In genomic region chr3:69326821-69327433, GRCh38 we compare ENCODE assay signal across 8 cellular contexts. TPM values are rescaled to one million over a fixed set of nuclear protein-coding genes. Genes with fewer than 3 reads are reported as not detected.
DNase-seq lines count a peak whose midpoint lies in the region; ATAC-seq and TF ChIP-seq lines count a peak whose summit lies in the region.

No MANE protein-coding gene starts in this region.

- H3K4me1 Mint-ChIP-seq in natural killer cell (peaks cover 38 to 39% of the 10 kb centered on the region in 2 donors), Caco-2 (ENCODE audit: low read depth, unreplicated experiment) (peaks cover 26% of the 10 kb centered on the region)

- ATAC-seq in GM19043 (IDR thresholded peaks at IDR 0.05; ENCODE audit: low read depth, unreplicated experiment) (peak; percentile 67), HG02981 (IDR thresholded peaks at IDR 0.05; ENCODE audit: unreplicated experiment) (peak; percentile 83), natural killer cell (peak; percentile 76 to 80 (median 78))

- no peaks in the 10 kb centered on the region for H3K36me3 Mint-ChIP-seq in natural killer cell
- H3K36me3 Mint-ChIP-seq in Caco-2 (ENCODE audit: insufficient read depth, unreplicated experiment) = peaks cover 6% of the 10 kb centered on the region

- 57 to 58% methylated on average over 5 of the region's 5 CpGs for WGBS in testis, 2 donors

- no TSS peak for BruUV-seq in Caco-2 (replicated peaks; lab: Mats Ljungman, UMichigan)

- no peak overlapping the region for H3K27ac ChIP-seq in testis

- POLR2A ChIA-PET in Caco-2 (lab: Charles Lee) = no interaction called here

- DNase-seq in activated CD4-positive, alpha-beta T cell treated with anti-CD3 and anti-CD28 coated beads, Interleukin-2, amount 50 U/mL, for 1 hour = peak; percentile 9
- no peak for DNase-seq in natural killer cell
- DNase-seq in NCI-H226 = no peak
- DNase-seq in GOT3 (lab: John Stamatoyannopoulos, UW) = no peak
- no peak for DNase-seq in Caco-2
- no peak for DNase-seq in testis

- H3K9me3 Mint-ChIP-seq in natural killer cell = no peaks in the 10 kb centered on the region
- peaks cover 9% of the 10 kb centered on the region for H3K9me3 Mint-ChIP-seq in Caco-2 (ENCODE audit: unreplicated experiment)

- CTCF ChIA-PET in Caco-2 (lab: Charles Lee) = interaction anchor here (0.6 kb wide), 1 partner anchor 96 kb away, joined by 4 read pairs; no protein-coding TSS in a partner anchor

- TF ChIP-seq CTCF in natural killer cell (IDR thresholded peaks at IDR 0.05) = no peak
- TF ChIP-seq CTCF in Caco-2 (IDR thresholded peaks at IDR 0.05; ENCODE audit: insufficient read depth in 1 of 2, low read depth in 1 of 2, low read length in 1 of 2, severe bottlenecking in 1 of 2, unreplicated experiment in 1 of 2) = no peak
- TF ChIP-seq CTCF in testis (IDR thresholded peaks at IDR 0.05) = no peak

- H3K36me3 ChIP-seq in Caco-2 (ENCODE audit: control insufficient read depth, insufficient read depth, low read length) (no peaks in the 10 kb centered on the region), testis (ENCODE audit: low read depth, missing control alignments) (no peaks in the 10 kb centered on the region)

- peak overlapping the region; percentile 77 to 79 for H3K27ac Mint-ChIP-seq in natural killer cell
- H3K27ac Mint-ChIP-seq in Caco-2 (ENCODE audit: unreplicated experiment) = no peak overlapping the region

- H3K4me1 ChIP-seq in Caco-2 (peaks cover 46% of the 10 kb centered on the region), testis (no peaks in the 10 kb centered on the region)

- H3K27me3 Mint-ChIP-seq in natural killer cell (ENCODE audit: low read depth in 2 of 2) (peaks cover 0 to 2% of the 10 kb centered on the region in 2 donors), Caco-2 (ENCODE audit: insufficient read depth, unreplicated experiment) (no peaks in the 10 kb centered on the region)

- intact Hi-C loops in natural killer cell (cut with micrococcal nuclease) = no loop called here
- intact Hi-C loops in Caco-2 (cut with micrococcal nuclease; ENCODE audit: unreplicated experiment) = no loop called here
- intact Hi-C loops in testis (cut with DNase I; ENCODE audit: low total_unique reads) = no loop called here

- H3K27me3 ChIP-seq in Caco-2 (replicated peaks; ENCODE audit: control insufficient read depth, insufficient read depth, low read length) (no peaks in the 10 kb centered on the region), testis (no peaks in the 10 kb centered on the region)

- H3K9me3 ChIP-seq in Caco-2 (no peaks in the 10 kb centered on the region), testis (no peaks in the 10 kb centered on the region)

- TF ChIP-seq POLR2A in testis (IDR thresholded peaks at IDR 0.05) = no peak

- H3K4me3 Mint-ChIP-seq in natural killer cell (peak overlapping the region; percentile 84), Caco-2 (ENCODE audit: unreplicated experiment) (no peak overlapping the region)

- H3K4me3 ChIP-seq in Caco-2 (ENCODE audit: low read depth, low read length) = no peak overlapping the region
- no peak overlapping the region for H3K4me3 ChIP-seq in testis

RNA-seq across cellular contexts. Expression of gene FRMD4B, which starts 59.0 kb away (rescaled TPM):
- total RNA-seq in natural killer cell (10 to 100 TPM in 1 of 3 donors, 1 to 10 TPM in 2; 8.5 to 19.8 (median 9.4) TPM), Caco-2 (2022) (43.2 and 47.5 TPM in 2 replicates), testis (10 to 100 TPM; 13.7 to 17.8 TPM)
- 10.2 TPM for polyA plus RNA-seq in testis (ENCODE audit: insufficient read depth, low read depth, low replicate concordance)
